ENCODE assay signal across 13 cellular contexts in the genomic region with DNA sequence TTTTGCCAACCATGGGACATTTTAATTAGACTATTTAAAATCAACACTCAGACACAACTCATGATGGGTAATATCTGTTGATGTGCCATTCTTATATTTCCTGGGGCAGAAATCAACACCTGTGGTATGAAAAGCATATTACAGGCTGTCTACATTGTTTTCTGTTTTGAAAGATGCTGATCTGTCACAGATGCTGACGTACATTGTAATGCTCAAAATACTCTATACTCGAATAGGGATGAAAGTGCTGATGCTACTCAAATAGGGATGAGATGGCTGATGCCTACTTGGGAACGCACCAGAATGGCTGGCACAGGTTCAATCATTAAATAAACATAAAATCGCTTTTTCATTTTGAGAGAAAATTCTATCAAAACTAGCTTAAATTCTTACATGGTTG. TPM values are rescaled to one million over a fixed set of nuclear protein-coding genes. Genes with fewer than 3 reads are reported as not detected.
DNase-seq lines count a peak whose midpoint lies in the region; TF ChIP-seq lines count a peak whose summit lies in the region.
"Had no signal": no experiment of that assay in that cellular context is flagged by ENCODE, and none has a peak within 500 bp of the region (broad histone marks: within the 10 kb centered on the region; RNA-seq: fewer than 3 reads in every experiment).

No MANE protein-coding gene starts in this region.

- H3K4me3 Mint-ChIP-seq in glutamatergic neuron (ENCODE audit: unreplicated experiment) = peak overlapping the region; percentile 20
- H3K4me3 Mint-ChIP-seq: B cell; CD4-positive, alpha-beta T cell; CD8-positive, alpha-beta T cell had no signal

- H3K36me3 Mint-ChIP-seq in glutamatergic neuron (ENCODE audit: unreplicated experiment) = no peaks in the 10 kb centered on the region
- H3K36me3 Mint-ChIP-seq: CD8-positive, alpha-beta T cell had no signal

- DNase-seq in NCI-H1105 treated with DMSO at 0.1 percent for 48 hours (lab: John Stamatoyannopoulos, UW) = peak; percentile 3
- no peak for DNase-seq in NCI-H1105 (lab: John Stamatoyannopoulos, UW)
- DNase-seq in glutamatergic neuron = no peak
- no peak for DNase-seq in NCI-H510A treated with DMSO at 0.1 percent for 48 hours (lab: John Stamatoyannopoulos, UW)
- DNase-seq in MV-4-11 (lab: John Stamatoyannopoulos, UW) = no peak
- DNase-seq: AML-193; Caco-2; Calu3; CD4-positive, alpha-beta T cell; CD8-positive, alpha-beta T cell; DMS79 treated with DMSO at 0.1 percent for 48 hours; GF-D8 had no signal

- no peak overlapping the region for H3K27ac Mint-ChIP-seq in glutamatergic neuron (ENCODE audit: unreplicated experiment)
- H3K27ac Mint-ChIP-seq: B cell; CD4-positive, alpha-beta T cell; CD8-positive, alpha-beta T cell had no signal

- peaks cover 25% of the 10 kb centered on the region for H3K4me1 Mint-ChIP-seq in glutamatergic neuron (ENCODE audit: low read depth, unreplicated experiment)

- H3K9me3 Mint-ChIP-seq in glutamatergic neuron (ENCODE audit: unreplicated experiment) = no peaks in the 10 kb centered on the region
- H3K9me3 Mint-ChIP-seq: CD4-positive, alpha-beta T cell; CD8-positive, alpha-beta T cell had no signal

- H3K27me3 Mint-ChIP-seq in glutamatergic neuron (ENCODE audit: unreplicated experiment) = peaks cover 2% of the 10 kb centered on the region
- H3K27me3 Mint-ChIP-seq: CD4-positive, alpha-beta T cell had no signal

- TF ChIP-seq CTCF in glutamatergic neuron (IDR thresholded peaks at IDR 0.05; ENCODE audit: partially characterized antibody, unreplicated experiment) = no peak

RNA-seq across cellular contexts. Expression of gene TMEFF2, which starts 41.2 kb away (rescaled TPM):
- 23.9 TPM for total RNA-seq in glutamatergic neuron (ENCODE audit: unreplicated experiment)
- total RNA-seq: B cell; Caco-2; Calu3; CD4-positive, alpha-beta T cell; CD8-positive, alpha-beta T cell had no signal
